Comparison of ENCODE assay signal across 8 cellular contexts in genomic region chr22:31081963-31082605, GRCh38. TPM values are rescaled to one million over a fixed set of nuclear protein-coding genes. Genes with fewer than 3 reads are reported as not detected.
DNase-seq lines count a peak whose midpoint lies in the region; ATAC-seq, FAIRE-seq and TF ChIP-seq lines count a peak whose summit lies in the region.

No MANE protein-coding gene starts in this region.

- peaks cover 34% of the 10 kb centered on the region for H3K4me1 ChIP-seq in SJSA1 (replicated peaks)

- TF ChIP-seq POLR2A in GM12892 (IDR thresholded peaks at IDR 0.05; ENCODE audit: low read depth, low read length): no peak

- H3K27ac ChIP-seq in SJSA1: peak overlapping the region; percentile 66

- DNase-seq in GM12892 (ENCODE audit: insufficient read length) (no peak), SJSA1 (ENCODE audit: low read depth in 1 of 2, low spot score in 2 of 2) (peak; percentile 48 to 61), fibroblast of peridontal ligament (ENCODE audit: extremely low read depth) (peak; percentile 52), skeletal muscle cell (ENCODE audit: low read depth) (no peak), NCI-H146 treated with DMSO at 0.1 percent for 48 hours (lab: John Stamatoyannopoulos, UW; ENCODE audit: unreplicated experiment) (no peak), NCI-H2081 treated with DMSO at 0.1 percent for 48 hours (lab: John Stamatoyannopoulos, UW) (no peak)

- FAIRE-seq in GM12892 (lab: Jason Lieb, UNC): peak; percentile 60

- H3K27me3 ChIP-seq in SJSA1 (replicated peaks): no peaks in the 10 kb centered on the region

- no peaks in the 10 kb centered on the region for H3K9me3 ChIP-seq in SJSA1 (replicated peaks)

- H3K36me3 ChIP-seq in SJSA1: peaks cover 53% of the 10 kb centered on the region

- H3K4me3 ChIP-seq in SJSA1 (peak overlapping the region; percentile 75), skeletal muscle cell (ENCODE audit: low read depth, low read length) (peak overlapping the region; percentile 88)

- ATAC-seq in GM18858 (IDR thresholded peaks at IDR 0.05; ENCODE audit: unreplicated experiment) (no peak), GM19395 (IDR thresholded peaks at IDR 0.05; ENCODE audit: unreplicated experiment) (no peak)

RNA-seq across cellular contexts. Expression of gene SMTN, which starts 1.0 kb away (rescaled TPM):
- polyA plus RNA-seq in GM12892 (2012; ENCODE audit: missing spikeins): 4.5 TPM
- 121 and 155 TPM in 2 replicates for total RNA-seq in SJSA1 (2014; rRNA removed; shearing (Covaris generic))

RNA-seq across cellular contexts. Expression of gene SELENOM, which starts 25.3 kb away (rescaled TPM):
- 4.0 TPM for polyA plus RNA-seq in GM12892 (2012; ENCODE audit: missing spikeins)
- total RNA-seq in SJSA1 (2014; rRNA removed; shearing (Covaris generic)): 373 and 601 TPM in 2 replicates

RNA-seq across cellular contexts. Expression of gene INPP5J, which starts 40.7 kb away (rescaled TPM):
- not detected for polyA plus RNA-seq in GM12892 (2012; ENCODE audit: missing spikeins)
- total RNA-seq in SJSA1 (2014; rRNA removed; shearing (Covaris generic)): 0.13 and 0.21 TPM in 2 replicates

RNA-seq across cellular contexts. Expression of gene PLA2G3, which starts 58.2 kb away (rescaled TPM):
- not detected for polyA plus RNA-seq in GM12892 (2012; ENCODE audit: missing spikeins)
- total RNA-seq in SJSA1 (2014; rRNA removed; shearing (Covaris generic)): not detected in 2 replicates

Comparison
In these comparisons a context has a peak if more than half of its experiments do, and no peak if none do; other contexts are left out.
1. DNase-seq: peak in SJSA1 (2 of 2) and fibroblast of peridontal ligament (single experiment); none in GM12892 (single experiment), skeletal muscle cell (single experiment), NCI-H146 treated with DMSO at 0.1 percent for 48 hours (single experiment) and NCI-H2081 treated with DMSO at 0.1 percent for 48 hours (single experiment).